ENCODE assay signal across 1 cellular context in the genomic region with DNA sequence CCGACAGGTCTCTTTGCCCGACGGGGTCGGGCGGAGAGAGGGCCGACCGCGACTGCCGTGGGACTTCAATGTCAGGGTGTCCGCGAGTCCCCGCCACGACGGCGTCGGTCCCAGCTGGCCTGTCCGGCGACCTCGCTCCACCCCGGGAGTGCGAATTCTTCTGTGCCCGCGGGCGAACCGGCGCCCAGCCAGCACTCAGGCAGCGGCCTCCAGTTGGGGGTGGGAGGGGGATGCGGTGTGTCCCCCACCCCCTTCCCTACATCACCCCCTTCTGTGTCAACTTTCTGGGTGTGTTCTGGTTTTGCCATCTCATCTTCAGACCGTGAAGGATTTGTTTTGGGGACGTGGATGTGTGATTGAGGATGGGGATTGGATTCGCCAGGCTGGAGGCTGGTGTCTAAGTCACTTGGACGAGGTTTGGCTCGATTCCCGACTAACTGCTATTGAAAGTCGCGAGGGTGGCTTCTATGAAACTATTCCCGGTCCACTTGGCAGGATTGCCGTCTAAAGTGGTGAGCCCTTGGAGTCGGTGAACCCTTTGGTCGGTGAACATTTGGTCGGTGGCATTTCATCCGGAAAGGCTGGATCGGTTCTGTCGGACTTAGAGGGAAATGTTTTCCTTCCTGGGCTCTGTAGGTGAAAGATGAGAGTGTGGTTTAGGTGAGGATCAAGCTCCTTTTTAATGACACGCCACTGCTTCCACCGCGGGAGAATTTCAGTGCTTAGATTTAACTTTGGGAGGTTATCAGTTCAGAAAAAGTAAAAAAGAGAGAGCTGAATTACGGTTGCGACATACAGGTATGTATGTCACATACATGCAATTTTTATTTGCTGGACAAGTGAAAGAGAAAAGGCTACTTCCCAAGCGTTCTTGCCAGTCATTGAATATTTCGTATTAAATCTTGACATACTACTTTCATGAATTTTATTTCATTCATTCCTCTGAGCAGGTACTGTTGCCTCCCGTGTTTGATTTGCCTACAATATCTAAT.
TF ChIP-seq lines count a peak whose summit lies in the region.

No MANE protein-coding gene starts in this region.

TF ChIP-seq in HepG2, 621 proteins besides CTCF, POLR2A, EP300 and RAD21 (continued from another document and continues in another):
- TF ChIP-seq, protein P1, sequence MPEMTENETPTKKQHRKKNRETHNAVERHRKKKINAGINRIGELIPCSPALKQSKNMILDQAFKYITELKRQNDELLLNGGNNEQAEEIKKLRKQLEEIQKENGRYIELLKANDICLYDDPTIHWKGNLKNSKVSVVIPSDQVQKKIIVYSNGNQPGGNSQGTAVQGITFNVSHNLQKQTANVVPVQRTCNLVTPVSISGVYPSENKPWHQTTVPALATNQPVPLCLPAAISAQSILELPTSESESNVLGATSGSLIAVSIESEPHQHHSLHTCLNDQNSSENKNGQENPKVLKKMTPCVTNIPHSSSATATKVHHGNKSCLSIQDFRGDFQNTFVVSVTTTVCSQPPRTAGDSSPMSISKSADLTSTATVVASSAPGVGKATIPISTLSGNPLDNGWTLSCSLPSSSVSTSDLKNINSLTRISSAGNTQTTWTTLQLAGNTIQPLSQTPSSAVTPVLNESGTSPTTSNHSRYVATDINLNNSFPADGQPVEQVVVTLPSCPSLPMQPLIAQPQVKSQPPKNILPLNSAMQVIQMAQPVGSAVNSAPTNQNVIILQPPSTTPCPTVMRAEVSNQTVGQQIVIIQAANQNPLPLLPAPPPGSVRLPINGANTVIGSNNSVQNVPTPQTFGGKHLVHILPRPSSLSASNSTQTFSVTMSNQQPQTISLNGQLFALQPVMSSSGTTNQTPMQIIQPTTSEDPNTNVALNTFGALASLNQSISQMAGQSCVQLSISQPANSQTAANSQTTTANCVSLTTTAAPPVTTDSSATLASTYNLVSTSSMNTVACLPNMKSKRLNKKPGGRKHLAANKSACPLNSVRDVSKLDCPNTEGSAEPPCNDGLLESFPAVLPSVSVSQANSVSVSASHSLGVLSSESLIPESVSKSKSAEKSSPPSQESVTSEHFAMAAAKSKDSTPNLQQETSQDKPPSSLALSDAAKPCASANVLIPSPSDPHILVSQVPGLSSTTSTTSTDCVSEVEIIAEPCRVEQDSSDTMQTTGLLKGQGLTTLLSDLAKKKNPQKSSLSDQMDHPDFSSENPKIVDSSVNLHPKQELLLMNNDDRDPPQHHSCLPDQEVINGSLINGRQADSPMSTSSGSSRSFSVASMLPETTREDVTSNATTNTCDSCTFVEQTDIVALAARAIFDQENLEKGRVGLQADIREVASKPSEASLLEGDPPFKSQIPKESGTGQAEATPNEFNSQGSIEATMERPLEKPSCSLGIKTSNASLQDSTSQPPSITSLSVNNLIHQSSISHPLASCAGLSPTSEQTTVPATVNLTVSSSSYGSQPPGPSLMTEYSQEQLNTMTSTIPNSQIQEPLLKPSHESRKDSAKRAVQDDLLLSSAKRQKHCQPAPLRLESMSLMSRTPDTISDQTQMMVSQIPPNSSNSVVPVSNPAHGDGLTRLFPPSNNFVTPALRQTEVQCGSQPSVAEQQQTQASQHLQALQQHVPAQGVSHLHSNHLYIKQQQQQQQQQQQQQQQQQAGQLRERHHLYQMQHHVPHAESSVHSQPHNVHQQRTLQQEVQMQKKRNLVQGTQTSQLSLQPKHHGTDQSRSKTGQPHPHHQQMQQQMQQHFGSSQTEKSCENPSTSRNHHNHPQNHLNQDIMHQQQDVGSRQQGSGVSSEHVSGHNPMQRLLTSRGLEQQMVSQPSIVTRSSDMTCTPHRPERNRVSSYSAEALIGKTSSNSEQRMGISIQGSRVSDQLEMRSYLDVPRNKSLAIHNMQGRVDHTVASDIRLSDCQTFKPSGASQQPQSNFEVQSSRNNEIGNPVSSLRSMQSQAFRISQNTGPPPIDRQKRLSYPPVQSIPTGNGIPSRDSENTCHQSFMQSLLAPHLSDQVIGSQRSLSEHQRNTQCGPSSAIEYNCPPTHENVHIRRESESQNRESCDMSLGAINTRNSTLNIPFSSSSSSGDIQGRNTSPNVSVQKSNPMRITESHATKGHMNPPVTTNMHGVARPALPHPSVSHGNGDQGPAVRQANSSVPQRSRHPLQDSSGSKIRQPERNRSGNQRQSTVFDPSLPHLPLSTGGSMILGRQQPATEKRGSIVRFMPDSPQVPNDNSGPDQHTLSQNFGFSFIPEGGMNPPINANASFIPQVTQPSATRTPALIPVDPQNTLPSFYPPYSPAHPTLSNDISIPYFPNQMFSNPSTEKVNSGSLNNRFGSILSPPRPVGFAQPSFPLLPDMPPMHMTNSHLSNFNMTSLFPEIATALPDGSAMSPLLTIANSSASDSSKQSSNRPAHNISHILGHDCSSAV (CRISPR knock-in tag; IDR thresholded peaks at IDR 0.05; ENCODE audit: borderline replicate concordance), result no peak
- TF ChIP-seq GTF3A (CRISPR knock-in tag; conservative IDR thresholded peaks at IDR 0.05) (no peak), ZNF883 (CRISPR knock-in tag; IDR thresholded peaks at IDR 0.05; ENCODE audit: not compliant biosample characterization) (peak; percentile 4), KAT8 (CRISPR knock-in tag; IDR thresholded peaks at IDR 0.05) (no peak), ATF7 (IDR thresholded peaks at IDR 0.05) (no peak), ATF7 (CRISPR knock-in tag; IDR thresholded peaks at IDR 0.05) (no peak), ZNF672 (CRISPR knock-in tag; IDR thresholded peaks at IDR 0.05) (no peak; the same call in 1 of the 2 replicates), CBX5 (CRISPR knock-in tag; IDR thresholded peaks at IDR 0.05; ENCODE audit: borderline replicate concordance) (no peak), ZMYM2 (CRISPR knock-in tag; IDR thresholded peaks at IDR 0.05) (0 out of 2 replicates have a peak, but pooled peaks have one; percentile 32), MIER2 (CRISPR knock-in tag; IDR thresholded peaks at IDR 0.05) (no peak), CEBPB (IDR thresholded peaks at IDR 0.05; ENCODE audit: borderline replicate concordance, low read depth, low read length) (peak; percentile 82), HOXA5 (CRISPR knock-in tag; IDR thresholded peaks at IDR 0.05) (0 out of 2 replicates have a peak, but pooled peaks have one; percentile 17), ARHGAP35 (CRISPR knock-in tag; IDR thresholded peaks at IDR 0.05; ENCODE audit: borderline replicate concordance) (peak; percentile 20; the same call in 1 of the 2 replicates)
- TF ChIP-seq, protein P2, sequence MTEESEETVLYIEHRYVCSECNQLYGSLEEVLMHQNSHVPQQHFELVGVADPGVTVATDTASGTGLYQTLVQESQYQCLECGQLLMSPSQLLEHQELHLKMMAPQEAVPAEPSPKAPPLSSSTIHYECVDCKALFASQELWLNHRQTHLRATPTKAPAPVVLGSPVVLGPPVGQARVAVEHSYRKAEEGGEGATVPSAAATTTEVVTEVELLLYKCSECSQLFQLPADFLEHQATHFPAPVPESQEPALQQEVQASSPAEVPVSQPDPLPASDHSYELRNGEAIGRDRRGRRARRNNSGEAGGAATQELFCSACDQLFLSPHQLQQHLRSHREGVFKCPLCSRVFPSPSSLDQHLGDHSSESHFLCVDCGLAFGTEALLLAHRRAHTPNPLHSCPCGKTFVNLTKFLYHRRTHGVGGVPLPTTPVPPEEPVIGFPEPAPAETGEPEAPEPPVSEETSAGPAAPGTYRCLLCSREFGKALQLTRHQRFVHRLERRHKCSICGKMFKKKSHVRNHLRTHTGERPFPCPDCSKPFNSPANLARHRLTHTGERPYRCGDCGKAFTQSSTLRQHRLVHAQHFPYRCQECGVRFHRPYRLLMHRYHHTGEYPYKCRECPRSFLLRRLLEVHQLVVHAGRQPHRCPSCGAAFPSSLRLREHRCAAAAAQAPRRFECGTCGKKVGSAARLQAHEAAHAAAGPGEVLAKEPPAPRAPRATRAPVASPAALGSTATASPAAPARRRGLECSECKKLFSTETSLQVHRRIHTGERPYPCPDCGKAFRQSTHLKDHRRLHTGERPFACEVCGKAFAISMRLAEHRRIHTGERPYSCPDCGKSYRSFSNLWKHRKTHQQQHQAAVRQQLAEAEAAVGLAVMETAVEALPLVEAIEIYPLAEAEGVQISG (CRISPR knock-in tag; IDR thresholded peaks at IDR 0.05), result no peak
- TF ChIP-seq, protein P3, sequence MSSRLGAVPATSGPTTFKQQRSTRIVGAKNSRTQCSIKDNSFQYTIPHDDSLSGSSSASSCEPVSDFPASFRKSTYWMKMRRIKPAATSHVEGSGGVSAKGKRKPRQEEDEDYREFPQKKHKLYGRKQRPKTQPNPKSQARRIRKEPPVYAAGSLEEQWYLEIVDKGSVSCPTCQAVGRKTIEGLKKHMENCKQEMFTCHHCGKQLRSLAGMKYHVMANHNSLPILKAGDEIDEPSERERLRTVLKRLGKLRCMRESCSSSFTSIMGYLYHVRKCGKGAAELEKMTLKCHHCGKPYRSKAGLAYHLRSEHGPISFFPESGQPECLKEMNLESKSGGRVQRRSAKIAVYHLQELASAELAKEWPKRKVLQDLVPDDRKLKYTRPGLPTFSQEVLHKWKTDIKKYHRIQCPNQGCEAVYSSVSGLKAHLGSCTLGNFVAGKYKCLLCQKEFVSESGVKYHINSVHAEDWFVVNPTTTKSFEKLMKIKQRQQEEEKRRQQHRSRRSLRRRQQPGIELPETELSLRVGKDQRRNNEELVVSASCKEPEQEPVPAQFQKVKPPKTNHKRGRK (CRISPR knock-in tag; IDR thresholded peaks at IDR 0.05), result 0 out of 2 replicates have a peak, but pooled peaks have one; percentile 23
- TF ChIP-seq, protein P4, sequence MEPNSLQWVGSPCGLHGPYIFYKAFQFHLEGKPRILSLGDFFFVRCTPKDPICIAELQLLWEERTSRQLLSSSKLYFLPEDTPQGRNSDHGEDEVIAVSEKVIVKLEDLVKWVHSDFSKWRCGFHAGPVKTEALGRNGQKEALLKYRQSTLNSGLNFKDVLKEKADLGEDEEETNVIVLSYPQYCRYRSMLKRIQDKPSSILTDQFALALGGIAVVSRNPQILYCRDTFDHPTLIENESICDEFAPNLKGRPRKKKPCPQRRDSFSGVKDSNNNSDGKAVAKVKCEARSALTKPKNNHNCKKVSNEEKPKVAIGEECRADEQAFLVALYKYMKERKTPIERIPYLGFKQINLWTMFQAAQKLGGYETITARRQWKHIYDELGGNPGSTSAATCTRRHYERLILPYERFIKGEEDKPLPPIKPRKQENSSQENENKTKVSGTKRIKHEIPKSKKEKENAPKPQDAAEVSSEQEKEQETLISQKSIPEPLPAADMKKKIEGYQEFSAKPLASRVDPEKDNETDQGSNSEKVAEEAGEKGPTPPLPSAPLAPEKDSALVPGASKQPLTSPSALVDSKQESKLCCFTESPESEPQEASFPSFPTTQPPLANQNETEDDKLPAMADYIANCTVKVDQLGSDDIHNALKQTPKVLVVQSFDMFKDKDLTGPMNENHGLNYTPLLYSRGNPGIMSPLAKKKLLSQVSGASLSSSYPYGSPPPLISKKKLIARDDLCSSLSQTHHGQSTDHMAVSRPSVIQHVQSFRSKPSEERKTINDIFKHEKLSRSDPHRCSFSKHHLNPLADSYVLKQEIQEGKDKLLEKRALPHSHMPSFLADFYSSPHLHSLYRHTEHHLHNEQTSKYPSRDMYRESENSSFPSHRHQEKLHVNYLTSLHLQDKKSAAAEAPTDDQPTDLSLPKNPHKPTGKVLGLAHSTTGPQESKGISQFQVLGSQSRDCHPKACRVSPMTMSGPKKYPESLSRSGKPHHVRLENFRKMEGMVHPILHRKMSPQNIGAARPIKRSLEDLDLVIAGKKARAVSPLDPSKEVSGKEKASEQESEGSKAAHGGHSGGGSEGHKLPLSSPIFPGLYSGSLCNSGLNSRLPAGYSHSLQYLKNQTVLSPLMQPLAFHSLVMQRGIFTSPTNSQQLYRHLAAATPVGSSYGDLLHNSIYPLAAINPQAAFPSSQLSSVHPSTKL (CRISPR knock-in tag; IDR thresholded peaks at IDR 0.05), result peak; percentile 14; the same call in 1 of the 2 replicates
- TF ChIP-seq, protein P5, sequence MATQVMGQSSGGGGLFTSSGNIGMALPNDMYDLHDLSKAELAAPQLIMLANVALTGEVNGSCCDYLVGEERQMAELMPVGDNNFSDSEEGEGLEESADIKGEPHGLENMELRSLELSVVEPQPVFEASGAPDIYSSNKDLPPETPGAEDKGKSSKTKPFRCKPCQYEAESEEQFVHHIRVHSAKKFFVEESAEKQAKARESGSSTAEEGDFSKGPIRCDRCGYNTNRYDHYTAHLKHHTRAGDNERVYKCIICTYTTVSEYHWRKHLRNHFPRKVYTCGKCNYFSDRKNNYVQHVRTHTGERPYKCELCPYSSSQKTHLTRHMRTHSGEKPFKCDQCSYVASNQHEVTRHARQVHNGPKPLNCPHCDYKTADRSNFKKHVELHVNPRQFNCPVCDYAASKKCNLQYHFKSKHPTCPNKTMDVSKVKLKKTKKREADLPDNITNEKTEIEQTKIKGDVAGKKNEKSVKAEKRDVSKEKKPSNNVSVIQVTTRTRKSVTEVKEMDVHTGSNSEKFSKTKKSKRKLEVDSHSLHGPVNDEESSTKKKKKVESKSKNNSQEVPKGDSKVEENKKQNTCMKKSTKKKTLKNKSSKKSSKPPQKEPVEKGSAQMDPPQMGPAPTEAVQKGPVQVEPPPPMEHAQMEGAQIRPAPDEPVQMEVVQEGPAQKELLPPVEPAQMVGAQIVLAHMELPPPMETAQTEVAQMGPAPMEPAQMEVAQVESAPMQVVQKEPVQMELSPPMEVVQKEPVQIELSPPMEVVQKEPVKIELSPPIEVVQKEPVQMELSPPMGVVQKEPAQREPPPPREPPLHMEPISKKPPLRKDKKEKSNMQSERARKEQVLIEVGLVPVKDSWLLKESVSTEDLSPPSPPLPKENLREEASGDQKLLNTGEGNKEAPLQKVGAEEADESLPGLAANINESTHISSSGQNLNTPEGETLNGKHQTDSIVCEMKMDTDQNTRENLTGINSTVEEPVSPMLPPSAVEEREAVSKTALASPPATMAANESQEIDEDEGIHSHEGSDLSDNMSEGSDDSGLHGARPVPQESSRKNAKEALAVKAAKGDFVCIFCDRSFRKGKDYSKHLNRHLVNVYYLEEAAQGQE (IDR thresholded peaks at IDR 0.05; ENCODE audit: borderline replicate concordance in 1 of 2, low read depth in 1 of 2, low read length in 2 of 2), result peak in 1 of 2 experiments; percentile 4; a peak in 1 of 4 replicates
- TF ChIP-seq, protein P6, sequence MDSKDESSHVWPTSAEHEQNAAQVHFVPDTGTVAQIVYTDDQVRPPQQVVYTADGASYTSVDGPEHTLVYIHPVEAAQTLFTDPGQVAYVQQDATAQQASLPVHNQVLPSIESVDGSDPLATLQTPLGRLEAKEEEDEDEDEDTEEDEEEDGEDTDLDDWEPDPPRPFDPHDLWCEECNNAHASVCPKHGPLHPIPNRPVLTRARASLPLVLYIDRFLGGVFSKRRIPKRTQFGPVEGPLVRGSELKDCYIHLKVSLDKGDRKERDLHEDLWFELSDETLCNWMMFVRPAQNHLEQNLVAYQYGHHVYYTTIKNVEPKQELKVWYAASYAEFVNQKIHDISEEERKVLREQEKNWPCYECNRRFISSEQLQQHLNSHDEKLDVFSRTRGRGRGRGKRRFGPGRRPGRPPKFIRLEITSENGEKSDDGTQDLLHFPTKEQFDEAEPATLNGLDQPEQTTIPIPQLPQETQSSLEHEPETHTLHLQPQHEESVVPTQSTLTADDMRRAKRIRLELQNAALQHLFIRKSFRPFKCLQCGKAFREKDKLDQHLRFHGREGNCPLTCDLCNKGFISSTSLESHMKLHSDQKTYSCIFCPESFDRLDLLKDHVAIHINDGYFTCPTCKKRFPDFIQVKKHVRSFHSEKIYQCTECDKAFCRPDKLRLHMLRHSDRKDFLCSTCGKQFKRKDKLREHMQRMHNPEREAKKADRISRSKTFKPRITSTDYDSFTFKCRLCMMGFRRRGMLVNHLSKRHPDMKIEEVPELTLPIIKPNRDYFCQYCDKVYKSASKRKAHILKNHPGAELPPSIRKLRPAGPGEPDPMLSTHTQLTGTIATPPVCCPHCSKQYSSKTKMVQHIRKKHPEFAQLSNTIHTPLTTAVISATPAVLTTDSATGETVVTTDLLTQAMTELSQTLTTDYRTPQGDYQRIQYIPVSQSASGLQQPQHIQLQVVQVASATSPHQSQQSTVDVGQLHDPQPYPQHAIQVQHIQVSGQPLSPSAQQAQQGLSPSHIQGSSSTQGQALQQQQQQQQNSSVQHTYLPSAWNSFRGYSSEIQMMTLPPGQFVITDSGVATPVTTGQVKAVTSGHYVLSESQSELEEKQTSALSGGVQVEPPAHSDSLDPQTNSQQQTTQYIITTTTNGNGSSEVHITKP (CRISPR knock-in tag; IDR thresholded peaks at IDR 0.05; ENCODE audit: low read depth), result 0 out of 2 replicates have a peak, but pooled peaks have one; percentile 9
